In the genomic region with DNA sequence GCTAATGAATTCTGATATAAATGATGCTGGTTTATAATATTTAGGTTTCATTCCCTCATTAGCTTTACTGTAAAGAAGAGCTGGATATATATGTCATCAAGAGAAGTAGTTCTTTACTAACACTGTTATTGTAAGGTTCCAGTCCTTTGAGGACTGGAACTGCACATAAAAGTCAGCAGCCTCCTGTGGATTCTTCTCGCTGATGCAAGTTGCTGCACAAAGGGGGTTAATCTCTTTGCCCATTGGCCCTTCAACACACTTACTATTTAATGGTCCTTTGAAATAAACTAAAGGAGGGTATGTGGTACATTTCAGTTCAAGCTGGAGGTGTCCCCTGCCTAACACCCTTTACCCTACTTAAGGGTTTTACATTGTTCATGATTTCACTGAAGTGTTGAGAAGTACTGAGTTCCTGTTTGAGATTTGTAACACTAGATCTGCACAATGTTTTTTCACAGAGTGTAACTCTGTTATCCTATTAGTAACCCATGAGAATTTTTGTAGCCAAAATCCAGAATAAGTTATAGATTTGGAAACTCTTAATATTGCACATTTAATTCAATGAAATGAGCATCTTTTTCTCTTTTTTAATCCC, we compare ENCODE assay signal across 17 cellular contexts. TPM values are rescaled to one million over a fixed set of nuclear protein-coding genes. Genes with fewer than 3 reads are reported as not detected.
A peak's percentile ranks its signal among the peaks of the same experiment; 100 is the strongest.
DNase-seq lines count a peak whose midpoint lies in the region; ATAC-seq lines count a peak whose summit lies in the region.
"Had no signal": no experiment of that assay in that cellular context is flagged by ENCODE, and none has a peak within 500 bp of the region (broad histone marks: within the 10 kb centered on the region; RNA-seq: fewer than 3 reads in every experiment).

No MANE protein-coding gene starts in this region.

- H3K27ac Mint-ChIP-seq in activated T-cell treated with anti-CD3 and anti-CD28 coated beads, Interleukin-2, amount 50 U/mL, for 72 hours, result peak overlapping the region; percentile 33
- peak overlapping the region; percentile 48 for H3K27ac Mint-ChIP-seq in stimulated activated memory B cell treated with anti-CD40 and anti-IgM and Interleukin-4, amounts not matched to agents 10 μg/mL and 1 μg/mL and 100 μg/mL, for 72 hours

- ATAC-seq in activated T-cell treated with anti-CD3 and anti-CD28 coated beads, Interleukin-2, amount 50 U/mL, for 72 hours (replicated peaks in 1 of 2), result no peak
- ATAC-seq in activated T-cell treated with anti-CD3 and anti-CD28 coated beads, Interleukin-2, amount 50 U/mL, for 4 hours, result no peak
- ATAC-seq in left ventricle myocardium superior, result peak; percentile 16
- no peak for ATAC-seq in stimulated activated memory B cell treated with anti-CD40 and anti-IgM and Interleukin-4, amounts not matched to agents 10 μg/mL and 1 μg/mL and 100 μg/mL, for 72 hours
- ATAC-seq: stimulated activated naive B cell treated with anti-CD40 and anti-IgM and Interleukin-4, amounts not matched to agents 10 μg/mL and 1 μg/mL and 100 μg/mL, for 72 hours had no signal

- no peak overlapping the region for H3K4me3 Mint-ChIP-seq in activated T-cell treated with anti-CD3 and anti-CD28 coated beads, Interleukin-2, amount 50 U/mL, for 72 hours
- no peak overlapping the region for H3K4me3 Mint-ChIP-seq in activated T-cell treated with anti-CD3 and anti-CD28 coated beads, Interleukin-2, amount 50 U/mL, for 4 hours
- H3K4me3 Mint-ChIP-seq in stimulated activated memory B cell treated with anti-CD40 and anti-IgM and Interleukin-4, amounts not matched to agents 10 μg/mL and 1 μg/mL and 100 μg/mL, for 72 hours, result no peak overlapping the region
- H3K4me3 Mint-ChIP-seq: CD4-positive, alpha-beta memory T cell; stimulated activated naive B cell treated with anti-CD40 and anti-IgM and Interleukin-4, amounts not matched to agents 10 μg/mL and 1 μg/mL and 100 μg/mL, for 72 hours had no signal

- intact Hi-C loops in left ventricle myocardium superior (cut with micrococcal nuclease), result no loop called here

- H3K36me3 Mint-ChIP-seq in activated T-cell treated with anti-CD3 and anti-CD28 coated beads, Interleukin-2, amount 50 U/mL, for 72 hours (ENCODE audit: insufficient read depth in 2 of 2), result peaks cover 0 to 4% of the 10 kb centered on the region in 2 donors
- H3K36me3 Mint-ChIP-seq in activated T-cell treated with anti-CD3 and anti-CD28 coated beads, Interleukin-2, amount 50 U/mL, for 4 hours (ENCODE audit: insufficient read depth), result no peaks in the 10 kb centered on the region
- peaks cover 5% of the 10 kb centered on the region for H3K36me3 Mint-ChIP-seq in stimulated activated memory B cell treated with anti-CD40 and anti-IgM and Interleukin-4, amounts not matched to agents 10 μg/mL and 1 μg/mL and 100 μg/mL, for 72 hours

- H3K9me3 Mint-ChIP-seq in activated T-cell treated with anti-CD3 and anti-CD28 coated beads, Interleukin-2, amount 50 U/mL, for 72 hours, result no peaks in the 10 kb centered on the region
- no peaks in the 10 kb centered on the region for H3K9me3 Mint-ChIP-seq in activated T-cell treated with anti-CD3 and anti-CD28 coated beads, Interleukin-2, amount 50 U/mL, for 4 hours
- H3K9me3 Mint-ChIP-seq in stimulated activated memory B cell treated with anti-CD40 and anti-IgM and Interleukin-4, amounts not matched to agents 10 μg/mL and 1 μg/mL and 100 μg/mL, for 72 hours, result no peaks in the 10 kb centered on the region
- H3K9me3 Mint-ChIP-seq: CD4-positive, alpha-beta memory T cell; stimulated activated naive B cell treated with anti-CD40 and anti-IgM and Interleukin-4, amounts not matched to agents 10 μg/mL and 1 μg/mL and 100 μg/mL, for 72 hours had no signal

- DNase-seq in activated T-cell treated with anti-CD3 and anti-CD28 coated beads, Interleukin-2, amount 50 U/mL, for 72 hours, result no peak
- DNase-seq in activated T-cell treated with anti-CD3 and anti-CD28 coated beads, Interleukin-2, amount 50 U/mL, for 4 hours, result no peak
- DNase-seq in NCI-H510A treated with DMSO at 0.1 percent for 48 hours (lab: John Stamatoyannopoulos, UW), result peak; percentile 75
- DNase-seq in left ventricle myocardium superior, result no peak
- DNase-seq in NCI-H2196 (lab: John Stamatoyannopoulos, UW; ENCODE audit: unreplicated experiment), result no peak
- no peak for DNase-seq in kidney glomerular epithelial cell (lab: John Stamatoyannopoulos, UW)
- DNase-seq in glomerular visceral epithelial cell (ENCODE audit: extremely low spot score), result no peak
- DNase-seq: activated CD4-positive, alpha-beta T cell treated with anti-CD3 and anti-CD28 coated beads for 48 hours; activated naive CD4-positive, alpha-beta T cell treated with anti-CD3 and anti-CD28 coated beads, Interleukin-2, amount 50 U/mL, for 16 hours; brain microvascular endothelial cell; CD4-positive, alpha-beta memory T cell; effector memory CD4-positive, alpha-beta T cell; KBM-7; stimulated activated naive B cell treated with anti-CD40 and anti-IgM and Interleukin-4, amounts not matched to agents 10 μg/mL and 1 μg/mL and 100 μg/mL, for 72 hours; transverse colon had no signal

- peaks cover 17% of the 10 kb centered on the region for H3K4me1 Mint-ChIP-seq in activated T-cell treated with anti-CD3 and anti-CD28 coated beads, Interleukin-2, amount 50 U/mL, for 72 hours (ENCODE audit: low read depth)
- H3K4me1 Mint-ChIP-seq in activated T-cell treated with anti-CD3 and anti-CD28 coated beads, Interleukin-2, amount 50 U/mL, for 4 hours (ENCODE audit: low read depth), result peaks cover 44% of the 10 kb centered on the region
- H3K4me1 Mint-ChIP-seq in stimulated activated memory B cell treated with anti-CD40 and anti-IgM and Interleukin-4, amounts not matched to agents 10 μg/mL and 1 μg/mL and 100 μg/mL, for 72 hours, result peaks cover 50% of the 10 kb centered on the region

- H3K27me3 Mint-ChIP-seq in activated T-cell treated with anti-CD3 and anti-CD28 coated beads, Interleukin-2, amount 50 U/mL, for 72 hours (ENCODE audit: low read depth), result no peaks in the 10 kb centered on the region
- no peaks in the 10 kb centered on the region for H3K27me3 Mint-ChIP-seq in activated T-cell treated with anti-CD3 and anti-CD28 coated beads, Interleukin-2, amount 50 U/mL, for 4 hours (ENCODE audit: low read depth)
- no peaks in the 10 kb centered on the region for H3K27me3 Mint-ChIP-seq in stimulated activated memory B cell treated with anti-CD40 and anti-IgM and Interleukin-4, amounts not matched to agents 10 μg/mL and 1 μg/mL and 100 μg/mL, for 72 hours
- H3K27me3 Mint-ChIP-seq: CD4-positive, alpha-beta memory T cell; progenitor cell of endocrine pancreas; stimulated activated naive B cell treated with anti-CD40 and anti-IgM and Interleukin-4, amounts not matched to agents 10 μg/mL and 1 μg/mL and 100 μg/mL, for 72 hours had no signal

RNA-seq across cellular contexts. Expression of a gene that starts 43.9 kb away (rescaled TPM):
- 10 to 100 TPM; 75.9 to 79.1 TPM for total RNA-seq in activated T-cell treated with anti-CD3 and anti-CD28 coated beads, Interleukin-2, amount 50 U/mL, for 72 hours
- total RNA-seq in activated T-cell treated with anti-CD3 and anti-CD28 coated beads, Interleukin-2, amount 50 U/mL, for 4 hours, result 10 to 100 TPM; 36.5 to 39.0 (median 38.8) TPM
- 31.8 TPM for total RNA-seq in left ventricle myocardium superior
